ENCODE assay signal across 11 cellular contexts in genomic region chr17:42742916-42743315, GRCh38. TPM values are rescaled to one million over a fixed set of nuclear protein-coding genes. Genes with fewer than 3 reads are reported as not detected.
DNase-seq lines count a peak whose midpoint lies in the region; ATAC-seq and TF ChIP-seq lines count a peak whose summit lies in the region.
"Not testable (repeated sequence)": the region's sequence is repeated elsewhere in the genome, so short reads cannot be mapped to it uniquely, and the experiment has no call there.
"Had no signal": no experiment of that assay in that cellular context is flagged by ENCODE, and none has a peak within 500 bp of the region (broad histone marks: within the 10 kb centered on the region; RNA-seq: fewer than 3 reads in every experiment).

No MANE protein-coding gene starts in this region.

- peak overlapping the region in 1 of 3 donors; percentile 76 for H3K27ac Mint-ChIP-seq in CD4-positive, CD25-positive, alpha-beta regulatory T cell
- H3K27ac Mint-ChIP-seq in activated naive CD8-positive, alpha-beta T cell = peak overlapping the region; percentile 6
- not testable (repeated sequence) for H3K27ac Mint-ChIP-seq in immature natural killer cell, nephron progenitor cell

- not testable (repeated sequence) for H2AFZ ChIP-seq in KMS-11 (ENCODE audit: low read depth); SU-DHL-6 (ENCODE audit: low read depth, low read length, severe bottlenecking)

- not testable (repeated sequence) for ATAC-seq in CD4-positive, CD25-positive, alpha-beta regulatory T cell (ENCODE audit: low read depth in 2 of 2)

- not testable (repeated sequence) for TF ChIP-seq CTCF in KMS-11 (conservative IDR thresholded peaks at IDR 0.05; ENCODE audit: low read depth, low read length); SU-DHL-6 (IDR thresholded peaks at IDR 0.05; ENCODE audit: insufficient read depth, low read length, poor library complexity, severe bottlenecking); nephron progenitor cell (IDR thresholded peaks at IDR 0.05)

- H3K4me3 ChIP-seq in CD4-positive, CD25-positive, alpha-beta regulatory T cell (ENCODE audit: low read depth, low read length); KMS-11 (IDR thresholded peaks at IDR 0.05; ENCODE audit: insufficient read depth, low read depth, low read length); SU-DHL-6 (ENCODE audit: insufficient read depth, low read length, poor library complexity, severe bottlenecking); subcutaneous abdominal adipose tissue (ENCODE audit: low read depth in 1 of 5, low read length in 5 of 5): not testable (repeated sequence)

- H3K4me1 ChIP-seq in CD4-positive, CD25-positive, alpha-beta regulatory T cell (ENCODE audit: control insufficient read depth, insufficient read depth, low read length, poor library complexity, severe bottlenecking) = peaks cover 22% of the 10 kb centered on the region
- peaks cover 33% of the 10 kb centered on the region for H3K4me1 ChIP-seq in KMS-11 (ENCODE audit: low read depth, poor library complexity, severe bottlenecking)
- peaks cover 4 to 55% (median 42%) of the 10 kb centered on the region in 5 donors for H3K4me1 ChIP-seq in subcutaneous abdominal adipose tissue (ENCODE audit: control insufficient read depth in 5 of 5, insufficient read depth in 5 of 5, low read length in 5 of 5)

- not testable (repeated sequence) for H3K27me3 ChIP-seq in CD4-positive, CD25-positive, alpha-beta regulatory T cell (ENCODE audit: control insufficient read depth, insufficient read depth, low read length); KMS-11 (ENCODE audit: insufficient read depth, low read depth); SU-DHL-6 (ENCODE audit: low read length); subcutaneous abdominal adipose tissue (ENCODE audit: control insufficient read depth in 5 of 5, insufficient read depth in 4 of 5, low read length in 5 of 5)

- peaks cover 15% of the 10 kb centered on the region for H3K27me3 Mint-ChIP-seq in CD4-positive, CD25-positive, alpha-beta regulatory T cell
- not testable (repeated sequence) for H3K27me3 Mint-ChIP-seq in activated naive CD8-positive, alpha-beta T cell
- H3K27me3 Mint-ChIP-seq in immature natural killer cell (ENCODE audit: low read depth in 3 of 3) = peaks cover 2 to 11% (median 2%) of the 10 kb centered on the region in 3 donors
- H3K27me3 Mint-ChIP-seq in nephron progenitor cell (ENCODE audit: low read depth, poor library complexity) = peaks cover 18% of the 10 kb centered on the region

- peaks cover 36% of the 10 kb centered on the region for H3K79me2 ChIP-seq in KMS-11 (ENCODE audit: insufficient read depth, low read depth)
- peaks cover 21% of the 10 kb centered on the region for H3K79me2 ChIP-seq in SU-DHL-6 (ENCODE audit: insufficient read depth, low read length)

- H3K4me3 Mint-ChIP-seq in CD4-positive, CD25-positive, alpha-beta regulatory T cell = peak overlapping the region; percentile 61 to 88 (median 68)
- not testable (repeated sequence) for H3K4me3 Mint-ChIP-seq in activated naive CD8-positive, alpha-beta T cell
- peak overlapping the region in 4 of 5 donors; percentile 32 to 61 (median 45) for H3K4me3 Mint-ChIP-seq in immature natural killer cell
- H3K4me3 Mint-ChIP-seq in nephron progenitor cell = peak overlapping the region; percentile 46

- H3K36me3 ChIP-seq in CD4-positive, CD25-positive, alpha-beta regulatory T cell (ENCODE audit: control insufficient read depth, insufficient read depth, low read length); KMS-11 (ENCODE audit: insufficient read depth); SU-DHL-6 (ENCODE audit: low read length); subcutaneous abdominal adipose tissue (ENCODE audit: control insufficient read depth in 5 of 5, insufficient read depth in 5 of 5, low read length in 5 of 5): not testable (repeated sequence)

- H3K9me2 ChIP-seq in SU-DHL-6 (replicated peaks; ENCODE audit: insufficient read depth, low read length) = not testable (repeated sequence)

- peak overlapping the region; percentile 60; the same call in 1 of the 2 replicates for H3K4me2 ChIP-seq in KMS-11
- H3K4me2 ChIP-seq in SU-DHL-6 (ENCODE audit: low read depth, low read length, poor library complexity, severe bottlenecking) = not testable (repeated sequence)

- H4K20me1 ChIP-seq in KMS-11 (ENCODE audit: insufficient read depth); SU-DHL-6 (ENCODE audit: low read depth, low read length): not testable (repeated sequence)

- H3K9me3 ChIP-seq in CD4-positive, CD25-positive, alpha-beta regulatory T cell (ENCODE audit: control insufficient read depth in 2 of 2, low read length in 2 of 2); SU-DHL-6 (ENCODE audit: insufficient read depth, low read length); subcutaneous abdominal adipose tissue (ENCODE audit: control insufficient read depth in 5 of 5, low read length in 5 of 5): not testable (repeated sequence)

- DNase-seq in CD4-positive, CD25-positive, alpha-beta regulatory T cell; immature natural killer cell; nephron progenitor cell: not testable (repeated sequence)

- not testable (repeated sequence) for H3K27ac ChIP-seq in CD4-positive, CD25-positive, alpha-beta regulatory T cell (ENCODE audit: insufficient read depth, low read length, poor library complexity, severe bottlenecking); KMS-11; SU-DHL-6 (ENCODE audit: low read depth, low read length)
- peak overlapping the region; percentile 93 for H3K27ac ChIP-seq in subcutaneous abdominal adipose tissue (ENCODE audit: low read depth, low read length)

- H3K9me3 Mint-ChIP-seq in CD4-positive, CD25-positive, alpha-beta regulatory T cell; activated naive CD8-positive, alpha-beta T cell (ENCODE audit: low read depth); immature natural killer cell; nephron progenitor cell: not testable (repeated sequence)

- H3K4me1 Mint-ChIP-seq in CD4-positive, CD25-positive, alpha-beta regulatory T cell = peaks cover 19 to 38% (median 29%) of the 10 kb centered on the region in 4 donors
- H3K4me1 Mint-ChIP-seq in activated naive CD8-positive, alpha-beta T cell (ENCODE audit: low read depth) = peaks cover 25% of the 10 kb centered on the region
- peaks cover 21 to 23% of the 10 kb centered on the region in 2 donors for H3K4me1 Mint-ChIP-seq in immature natural killer cell
- peaks cover 22% of the 10 kb centered on the region for H3K4me1 Mint-ChIP-seq in nephron progenitor cell

- H3K36me3 Mint-ChIP-seq in CD4-positive, CD25-positive, alpha-beta regulatory T cell; activated naive CD8-positive, alpha-beta T cell; immature natural killer cell; nephron progenitor cell (ENCODE audit: low read depth): not testable (repeated sequence)

- H3F3A ChIP-seq in SU-DHL-6 (ENCODE audit: insufficient read depth) = not testable (repeated sequence)

- H3K9ac ChIP-seq in KMS-11 = not testable (repeated sequence)
- peak overlapping the region; percentile 69; the same call in 1 of the 2 replicates for H3K9ac ChIP-seq in SU-DHL-6 (ENCODE audit: low read length)
- H3K9ac ChIP-seq in subcutaneous abdominal adipose tissue (ENCODE audit: low read length in 5 of 5) = peak overlapping the region in 1 of 5 donors; percentile 77

RNA-seq across cellular contexts. Expression of gene EZH1, which starts 1.9 kb away (rescaled TPM):
- 123 TPM for total RNA-seq in CD4-positive, CD25-positive, alpha-beta regulatory T cell
- 10 to 100 TPM; 38.7 to 57.9 (median 49.5) TPM for polyA plus RNA-seq in CD4-positive, CD25-positive, alpha-beta regulatory T cell
- polyA plus RNA-seq in immature natural killer cell = 10 to 100 TPM in 2 of 3 donors, 1 to 10 TPM in 1; 9.8 to 32.3 (median 19.5) TPM

RNA-seq across cellular contexts. Expression of gene RAMP2, which starts 18.1 kb away (rescaled TPM):
- not detected for total RNA-seq in CD4-positive, CD25-positive, alpha-beta regulatory T cell
- polyA plus RNA-seq in CD4-positive, CD25-positive, alpha-beta regulatory T cell = not detected
- polyA plus RNA-seq in immature natural killer cell = not detected
- total RNA-seq: Calu3; CD4-positive, alpha-beta T cell; SK-MEL-5 had no signal

RNA-seq across cellular contexts. Expression of gene VPS25, which starts 30.3 kb away (rescaled TPM):
- total RNA-seq in CD4-positive, CD25-positive, alpha-beta regulatory T cell = 29.4 TPM
- polyA plus RNA-seq in CD4-positive, CD25-positive, alpha-beta regulatory T cell = 10 to 100 TPM; 62.8 to 73.3 (median 71.4) TPM
- 10 to 100 TPM; 60.2 to 94.1 (median 90.2) TPM for polyA plus RNA-seq in immature natural killer cell

RNA-seq across cellular contexts. Expression of gene WNK4, which starts 37.5 kb away (rescaled TPM):
- total RNA-seq in CD4-positive, CD25-positive, alpha-beta regulatory T cell = not detected
- polyA plus RNA-seq in CD4-positive, CD25-positive, alpha-beta regulatory T cell = under 1 TPM in 1 of 4 donors, not detected in 3; 0.09 TPM
- not detected for polyA plus RNA-seq in immature natural killer cell
- total RNA-seq: Right ventricle myocardium superior had no signal

RNA-seq across cellular contexts. Expression of gene COA3, which starts 55.6 kb away (rescaled TPM):
- total RNA-seq in CD4-positive, CD25-positive, alpha-beta regulatory T cell = 12.8 TPM
- 100 to 1,000 TPM; 147 to 162 (median 156) TPM for polyA plus RNA-seq in CD4-positive, CD25-positive, alpha-beta regulatory T cell
- polyA plus RNA-seq in immature natural killer cell = 100 to 1,000 TPM; 162 to 221 (median 186) TPM
